ENCODE assay signal across 22 cellular contexts in the genomic region with DNA sequence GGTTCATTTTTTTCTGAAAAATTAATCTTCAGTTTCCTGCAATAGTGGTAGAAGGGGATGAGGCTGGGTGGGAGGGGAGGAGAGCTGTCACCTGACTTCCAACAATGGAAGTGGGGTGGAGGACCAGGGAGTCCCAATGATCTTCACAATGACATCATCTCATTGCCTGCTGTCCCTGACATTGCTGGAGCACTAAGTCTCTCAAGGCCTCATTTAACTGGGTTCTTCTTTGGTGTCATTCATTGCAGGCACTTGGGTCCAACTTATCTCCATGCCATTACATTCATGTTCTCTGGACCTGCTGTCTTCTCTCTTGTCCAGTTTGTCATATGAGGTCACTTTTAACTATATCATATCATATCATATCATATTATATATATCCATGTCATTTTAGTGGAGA. TPM values are rescaled to one million over a fixed set of nuclear protein-coding genes. Genes with fewer than 3 reads are reported as not detected.
A peak's percentile ranks its signal among the peaks of the same experiment; 100 is the strongest.
DNase-seq lines count a peak whose midpoint lies in the region; ATAC-seq, FAIRE-seq and TF ChIP-seq lines count a peak whose summit lies in the region.
"Had no signal": no experiment of that assay in that cellular context is flagged by ENCODE, and none has a peak within 500 bp of the region (broad histone marks: within the 10 kb centered on the region; RNA-seq: fewer than 3 reads in every experiment).

No MANE protein-coding gene starts in this region.

- H3K4me2 ChIP-seq in HepG2 (ENCODE audit: low read depth, low read length) (no peak overlapping the region), GM12878 (ENCODE audit: control insufficient read depth, insufficient read depth) (no peak overlapping the region), H1 (ENCODE audit: insufficient read depth in 1 of 2, low read depth in 2 of 2, low read length in 2 of 2) (no peak overlapping the region)
- H3K4me2 ChIP-seq: A549; BLaER1 treated with 17β-estradiol and CSF1 and Interleukin-3, amounts not matched to agents 10 nM and 100 nM had no signal

- no peak overlapping the region for H3K23ac ChIP-seq in H1 (ENCODE audit: insufficient read length)

- FAIRE-seq in HepG2 (lab: Jason Lieb, UNC), result no peak
- FAIRE-seq in GM12878 (lab: Jason Lieb, UNC), result no peak
- FAIRE-seq in H1 (lab: Jason Lieb, UNC), result no peak
- FAIRE-seq: A549, D721Med, G401.6, GM12892, GM18507 had no signal

- no peak overlapping the region for H4K5ac ChIP-seq in H1 (ENCODE audit: insufficient read length, low read depth, low read length)

- RAD21 ChIA-PET in GM12878 (lab: Charles Lee; ENCODE audit: unreplicated experiment), result interaction anchor here (0.6 to 1.5 kb wide), 4 partner anchors 9 to 30 kb away, joined by 3 to 5 read pairs (median 3); no protein-coding TSS in a partner anchor

- DNase-seq in HepG2 (ENCODE audit: low spot score), result no peak
- DNase-seq in right lobe of liver, result no peak
- DNase-seq in GM12878 (ENCODE audit: low read depth, low spot score), result no peak
- DNase-seq in H1 (ENCODE audit: low read depth in 1 of 2, low spot score in 2 of 2), result no peak
- no peak for DNase-seq in NCI-H2227 (lab: John Stamatoyannopoulos, UW; ENCODE audit: unreplicated experiment)
- DNase-seq: AML-193; Caco-2; Calu3; CD4-positive, alpha-beta T cell; CD8-positive, alpha-beta T cell; DMS79 treated with DMSO at 0.1 percent for 48 hours; GF-D8 had no signal

- H3K79me1 ChIP-seq in H1 (ENCODE audit: low read depth, low read length), result no peaks in the 10 kb centered on the region

- no peak overlapping the region for H2BK15ac ChIP-seq in H1 (ENCODE audit: low read length)

- ATAC-seq in HepG2 (no peak), right lobe of liver (no peak), GM12878 (no peak), HG03108 (IDR thresholded peaks at IDR 0.05; ENCODE audit: unreplicated experiment) (no peak)
- ATAC-seq: A549; CD8-positive, alpha-beta T cell had no signal

- no peak overlapping the region for H2AFZ ChIP-seq in HepG2 (ENCODE audit: low read length)
- no peak overlapping the region for H2AFZ ChIP-seq in GM12878 (ENCODE audit: control insufficient read depth, low read depth, low read length)
- H2AFZ ChIP-seq in H1 (ENCODE audit: low read length), result no peak overlapping the region

- H3K9me3 ChIP-seq in HepG2 (ENCODE audit: low read length) (no peaks in the 10 kb centered on the region), right lobe of liver (no peaks in the 10 kb centered on the region), GM12878 (replicated peaks; ENCODE audit: control insufficient read depth, insufficient read depth, low read length) (peaks cover 7% of the 10 kb centered on the region; the same call in 2 of the 3 replicates), H1 (ENCODE audit: insufficient read depth in 2 of 2, low read depth in 1 of 2, low read length in 1 of 2) (0 out of 4 replicates have a peak, but pooled peaks cover 0 to 2% of the 10 kb centered on the region in 2 experiments)

- H2BK20ac ChIP-seq in H1 (ENCODE audit: low read length), result no peak overlapping the region

- H3K14ac ChIP-seq in H1 (ENCODE audit: insufficient read length), result no peak overlapping the region

- POLR2A ChIA-PET in HepG2 (lab: Yijun Ruan, JAX), result no interaction called here
- POLR2A ChIA-PET in GM12878 (lab: Charles Lee), result interaction anchor here (0.9 to 1.8 kb wide), 3 partner anchors 11 to 31 kb away, joined by 3 to 7 read pairs (median 3); no protein-coding TSS in a partner anchor
- POLR2A ChIA-PET in H1 (lab: Charles Lee; ENCODE audit: partially characterized antibody), result no interaction called here

- TF ChIP-seq POLR2A in HepG2 (IDR thresholded peaks at IDR 0.05; ENCODE audit: insufficient read depth in 1 of 2, low read depth in 2 of 2, low read length in 2 of 2) (no peak), right lobe of liver (IDR thresholded peaks at IDR 0.05) (no peak), GM12878 (IDR thresholded peaks at IDR 0.05; ENCODE audit: low read depth, low read length) (no peak), H1 (IDR thresholded peaks at IDR 0.05; ENCODE audit: control extremely low read depth in 1 of 2, low read depth in 2 of 2, low read length in 2 of 2) (no peak)

- SMC1A ChIA-PET in GM12878 (lab: Charles Lee; ENCODE audit: uncharacterized antibody, unreplicated experiment), result interaction anchor here (1.1 to 9.9 kb wide), 6 partner anchors 9 to 52 kb away, joined by 3 to 152 read pairs (median 6); a partner anchor contains a TSS

- no peaks in the 10 kb centered on the region; a peak in 1 of 5 replicates for H3K27me3 ChIP-seq in HepG2 (ENCODE audit: control insufficient read depth in 1 of 2, insufficient read depth in 2 of 2, low read length in 2 of 2)
- no peaks in the 10 kb centered on the region for H3K27me3 ChIP-seq in right lobe of liver
- H3K27me3 ChIP-seq in GM12878 (replicated peaks in 1 of 2; ENCODE audit: control insufficient read depth in 2 of 2, insufficient read depth in 2 of 2, low read length in 1 of 2), result no peaks in the 10 kb centered on the region
- H3K27me3 ChIP-seq in H1 (replicated peaks in 1 of 4; ENCODE audit: control insufficient read depth in 3 of 4, extremely low read depth in 1 of 4, insufficient read depth in 3 of 4, low read length in 3 of 4), result no peaks in the 10 kb centered on the region
- H3K27me3 ChIP-seq: BLaER1 treated with 17β-estradiol and CSF1 and Interleukin-3, amounts not matched to agents 10 nM and 100 nM had no signal

- CTCF ChIA-PET in HepG2 (lab: Yijun Ruan, JAX; ENCODE audit: low intra/inter-chr PET ratio, low total read pairs), result no interaction called here
- CTCF ChIA-PET in GM12878 (lab: Yijun Ruan, JAX), result interaction anchor here (1.4 to 1.6 kb wide), 2 partner anchors 9 to 275 kb away, joined by 3 read pairs; no protein-coding TSS in a partner anchor
- CTCF ChIA-PET in H1 (lab: Charles Lee; ENCODE audit: partially characterized antibody), result no interaction called here

- no peak overlapping the region for H3K56ac ChIP-seq in H1 (replicated peaks; ENCODE audit: insufficient read length, low read depth, low read length)

- H3K4me1 ChIP-seq in HepG2 (ENCODE audit: insufficient read depth, low read length) (no peaks in the 10 kb centered on the region), right lobe of liver (no peaks in the 10 kb centered on the region), GM12878 (ENCODE audit: control insufficient read depth, insufficient read depth, low read length) (peaks cover 9% of the 10 kb centered on the region), H1 (replicated peaks in 1 of 4; ENCODE audit: control insufficient read depth in 3 of 4, insufficient read depth in 4 of 4, low read length in 3 of 4) (peaks cover 0 to 2% (median 0%) of the 10 kb centered on the region in 4 experiments; a peak in 1 of 7 replicates)

- H3K4ac ChIP-seq in H1 (replicated peaks; ENCODE audit: insufficient read length, low read depth, low read length), result no peak overlapping the region

- H2BK120ac ChIP-seq in H1 (replicated peaks; ENCODE audit: low read depth, low read length), result no peak overlapping the region

- in situ Hi-C loops in HepG2 (cut with HindIII; ENCODE audit: extremely low pct_ligation_motif_present, low pct_unique_long_range_greater_than_20kb), result no loop called here
- in situ Hi-C loops in GM12878 (cut with MboI), result loop anchor here (25.0 kb wide), 1 partner anchor 1519 kb away; a partner anchor contains a TSS

- H4K91ac ChIP-seq in H1 (replicated peaks; ENCODE audit: insufficient read length, low read length), result no peak overlapping the region

- H3K36me3 ChIP-seq in HepG2 (replicated peaks in 1 of 2; ENCODE audit: control insufficient read depth in 1 of 2, insufficient read depth in 2 of 2, low read length in 2 of 2), result no peaks in the 10 kb centered on the region
- H3K36me3 ChIP-seq in right lobe of liver, result no peaks in the 10 kb centered on the region
- peaks cover 0 to 2% of the 10 kb centered on the region in 2 experiments; a peak in 1 of 4 replicates for H3K36me3 ChIP-seq in GM12878 (ENCODE audit: control insufficient read depth in 2 of 2, insufficient read depth in 2 of 2, low read length in 1 of 2)
- no peaks in the 10 kb centered on the region for H3K36me3 ChIP-seq in H1 (ENCODE audit: control insufficient read depth in 2 of 4, insufficient read depth in 4 of 4, low read length in 3 of 4)
- H3K36me3 ChIP-seq: BLaER1 treated with 17β-estradiol and CSF1 and Interleukin-3, amounts not matched to agents 10 nM and 100 nM had no signal

- BruUV-seq in HepG2 (replicated peaks; lab: Mats Ljungman, UMichigan) (no TSS peak), GM12878 (replicated peaks; lab: Mats Ljungman, UMichigan) (no TSS peak)

- TF ChIP-seq EP300 in HepG2 (IDR thresholded peaks at IDR 0.05; ENCODE audit: low read depth in 2 of 2, low read length in 2 of 2) (no peak), HepG2 (CRISPR knock-in tag; IDR thresholded peaks at IDR 0.05; ENCODE audit: borderline replicate concordance) (no peak), GM12878 (IDR thresholded peaks at IDR 0.05; ENCODE audit: borderline replicate concordance in 1 of 2, control insufficient read depth in 1 of 2, low read depth in 2 of 2, low read length in 2 of 2) (no peak), H1 (IDR thresholded peaks at IDR 0.05; ENCODE audit: borderline replicate concordance in 1 of 2, low read depth in 2 of 2, low read length in 2 of 2) (no peak)

- H3K27ac ChIP-seq in HepG2 (ENCODE audit: extremely low read length, insufficient read depth, low read length) (no peak overlapping the region), right lobe of liver (no peak overlapping the region), GM12878 (ENCODE audit: control insufficient read depth, insufficient read depth) (no peak overlapping the region), H1 (ENCODE audit: low read depth, low read length) (no peak overlapping the region)
- H3K27ac ChIP-seq: 22Rv1; A549; BLaER1 treated with 17β-estradiol and CSF1 and Interleukin-3, amounts not matched to agents 10 nM and 100 nM; C4-2B had no signal

- H2BK12ac ChIP-seq in H1 (ENCODE audit: low read depth, low read length), result no peak overlapping the region

- no peaks in the 10 kb centered on the region for H4K20me1 ChIP-seq in HepG2 (ENCODE audit: insufficient read depth, low read length)
- no peaks in the 10 kb centered on the region for H4K20me1 ChIP-seq in GM12878 (ENCODE audit: control insufficient read depth, insufficient read depth)
- H4K20me1 ChIP-seq in H1 (replicated peaks in 1 of 2; ENCODE audit: control insufficient read depth in 1 of 2, insufficient read depth in 2 of 2, low read length in 2 of 2), result no peaks in the 10 kb centered on the region
- H4K20me1 ChIP-seq: BLaER1 treated with 17β-estradiol and CSF1 and Interleukin-3, amounts not matched to agents 10 nM and 100 nM had no signal

- intact Hi-C loops in HepG2 (cut with micrococcal nuclease; ENCODE audit: unreplicated experiment) (no loop called here), right lobe of liver (cut with DNase I) (no loop called here), GM12878 (cut with micrococcal nuclease; ENCODE audit: unreplicated experiment) (no loop called here)

- TF ChIP-seq RAD21 in HepG2 (CRISPR knock-in tag; IDR thresholded peaks at IDR 0.05), result no peak
- no peak for TF ChIP-seq RAD21 in GM12878 (IDR thresholded peaks at IDR 0.05; ENCODE audit: insufficient read depth, low read depth, low read length)
- no peak for TF ChIP-seq RAD21 in H1 (IDR thresholded peaks at IDR 0.05 in 1 of 2, conservative IDR thresholded peaks at IDR 0.05 in 1 of 2; ENCODE audit: low read depth in 2 of 2, low read length in 2 of 2)

- H3K4me3 ChIP-seq in HepG2 (replicated peaks in 1 of 3; ENCODE audit: insufficient read depth in 1 of 3, low read depth in 2 of 3, low read length in 3 of 3) (no peak overlapping the region), right lobe of liver (no peak overlapping the region), GM12878 (no peak overlapping the region), H1 (ENCODE audit: extremely low read depth in 1 of 4, insufficient read depth in 2 of 4, low read depth in 3 of 4, low read length in 4 of 4) (no peak overlapping the region)
- H3K4me3 ChIP-seq: A549; BLaER1 treated with 17β-estradiol and CSF1 and Interleukin-3, amounts not matched to agents 10 nM and 100 nM had no signal

- TF ChIP-seq CTCF in HepG2 (CRISPR knock-in tag; IDR thresholded peaks at IDR 0.05) (no peak), right lobe of liver (IDR thresholded peaks at IDR 0.05) (no peak), GM12878 (IDR thresholded peaks at IDR 0.05 in 2 of 3, conservative IDR thresholded peaks at IDR 0.05 in 1 of 3; ENCODE audit: control insufficient read depth in 2 of 3, extremely low read depth in 1 of 3, insufficient read depth in 1 of 3, low read depth in 3 of 3, low read length in 3 of 3) (no peak), H1 (IDR thresholded peaks at IDR 0.05; ENCODE audit: control extremely low read depth in 1 of 3, insufficient read depth in 1 of 3, low read depth in 1 of 3, low read length in 3 of 3) (no peak)

- H2BK5ac ChIP-seq in H1 (ENCODE audit: low read depth, low read length), result no peak overlapping the region

- no peaks in the 10 kb centered on the region for H3K23me2 ChIP-seq in H1 (ENCODE audit: low read depth, low read length)

- H4K8ac ChIP-seq in H1 (ENCODE audit: extremely low read depth, insufficient read depth, low read length), result no peak overlapping the region

- no peak overlapping the region for H3K9ac ChIP-seq in HepG2 (ENCODE audit: insufficient read depth, low read depth, low read length)
- no peak overlapping the region for H3K9ac ChIP-seq in GM12878 (ENCODE audit: control insufficient read depth, insufficient read depth, low read length)
- no peak overlapping the region for H3K9ac ChIP-seq in H1 (replicated peaks in 1 of 4; ENCODE audit: extremely low read depth in 1 of 4, low read depth in 3 of 4, low read length in 3 of 4)
- H3K9ac ChIP-seq: BLaER1 treated with 17β-estradiol and CSF1 and Interleukin-3, amounts not matched to agents 10 nM and 100 nM had no signal

- H3K79me2 ChIP-seq in HepG2 (ENCODE audit: insufficient read depth, low read length), result no peaks in the 10 kb centered on the region
- no peaks in the 10 kb centered on the region for H3K79me2 ChIP-seq in GM12878 (ENCODE audit: control insufficient read depth, insufficient read depth, low read length)
- H3K79me2 ChIP-seq in H1 (ENCODE audit: control insufficient read depth in 1 of 2, insufficient read depth in 2 of 2, low read length in 2 of 2), result no peaks in the 10 kb centered on the region

- H3K18ac ChIP-seq in H1 (ENCODE audit: extremely low read depth, low read length), result no peak overlapping the region

- H2AK5ac ChIP-seq in H1 (ENCODE audit: low read depth, low read length), result 0 out of 2 replicates have a peak overlapping the region, but pooled peaks have one; percentile 71

RNA-seq across cellular contexts. Expression of a gene that starts 34.4 kb away (rescaled TPM):
- total RNA-seq in HepG2 (2016; rRNA removed; fragmentation: Illumina TruSeq; extraction: Trizol) (not detected in 2 replicates), right lobe of liver (1 to 10 TPM in 3 of 6 experiments, under 1 TPM in 2, not detected in 1; 0.76 to 3.5 (median 1.1) TPM), GM12878 (2014; rRNA removed) (5.5 and 7.3 TPM in 2 replicates), GM12878 (2014; rRNA removed; fragmentation: Illumina TruSeq; extraction: Trizol) (9.2 and 11.2 TPM in 2 replicates), GM12878 (2021) (6.7 and 7.4 TPM in 2 replicates)
- not detected in 2 replicates for total RNA-seq in HepG2 (2016; cell fraction: cytosol; rRNA removed; fragmentation: Illumina TruSeq; extraction: Trizol; ENCODE audit: low read depth)
- not detected in 2 replicates for total RNA-seq in HepG2 (2016; cell fraction: insoluble cytoplasmic fraction; rRNA removed; fragmentation: Illumina TruSeq; extraction: Trizol)
- total RNA-seq in HepG2 (2016; cell fraction: membrane; rRNA removed; fragmentation: Illumina TruSeq; extraction: Trizol), result not detected in 2 replicates
- not detected in 2 replicates for total RNA-seq in HepG2 (2016; cell fraction: nucleus; rRNA removed; fragmentation: Illumina TruSeq; extraction: Trizol)
- polyA plus RNA-seq in HepG2 (2011; rRNA removed) (not detected in 2 replicates), GM12878 (2011; rRNA removed) (8.9 and 13.9 TPM in 2 replicates), GM12878 (2014; fragmentation: Illumina TruSeq; extraction: Trizol) (12.5 and 14.0 TPM in 2 replicates), GM12878 (2014; fragmentation: Nextera tagmentation; extraction: Ambion mirVana) (10 to 100 TPM; 13.5 to 17.3 TPM), GM12878 (2014; rRNA removed) (8.0 and 10.1 TPM in 2 replicates), GM12878 (2016; fragmentation: Nextera tagmentation; extraction: Ambion mirVana) (10 to 100 TPM; 13.8 to 14.2 TPM), H1 (2011; rRNA removed) (4.1 and 5.9 TPM in 2 replicates)
- polyA plus RNA-seq in HepG2 (2011; cell fraction: cytosol; rRNA removed), result not detected in 2 replicates
- polyA plus RNA-seq in HepG2 (2011; cell fraction: nucleus; rRNA removed), result not detected in 2 replicates
- polyA plus RNA-seq in HepG2 (2012), result not detected in 2 replicates
- not detected in 2 replicates for polyA plus RNA-seq in HepG2 (2016; cell fraction: cytosol; fragmentation: Illumina TruSeq; extraction: Trizol; ENCODE audit: low read depth)
- polyA plus RNA-seq in HepG2 (2016; cell fraction: insoluble cytoplasmic fraction; fragmentation: Illumina TruSeq; extraction: Trizol; ENCODE audit: low read depth), result not detected in 2 replicates
- polyA plus RNA-seq in HepG2 (2016; cell fraction: membrane; fragmentation: Illumina TruSeq; extraction: Trizol; ENCODE audit: low read depth), result not detected in 2 replicates
- not detected in 2 replicates for polyA plus RNA-seq in HepG2 (2016; cell fraction: nucleus; fragmentation: Illumina TruSeq; extraction: Trizol; ENCODE audit: insufficient read depth, low read depth)
- polyA minus RNA-seq in HepG2 (2011; rRNA and poly(A)+ RNA removed; ENCODE audit: low replicate concordance), result 5.6 TPM in 1 of 2 replicates, not detected in the other
- polyA minus RNA-seq in HepG2 (2011; cell fraction: cytosol; rRNA and poly(A)+ RNA removed), result not detected in 2 replicates
- not detected in 2 replicates for polyA minus RNA-seq in HepG2 (2011; cell fraction: nucleus; rRNA and poly(A)+ RNA removed)
- total RNA-seq in GM12878 (2013; cell fraction: nucleolus; rRNA removed), result 13.4 and 13.7 TPM in 2 replicates
- 2.4 TPM for polyA plus RNA-seq in GM12878 (2011; ENCODE audit: low read depth)
- 5.3 TPM in 2 replicates for polyA plus RNA-seq in GM12878 (2011; cell fraction: cytosol; rRNA removed)
- 3.0 and 3.8 TPM in 2 replicates for polyA plus RNA-seq in GM12878 (2011; cell fraction: nucleus; rRNA removed)
- polyA plus RNA-seq in GM12878 (2012), result 1.4 and 1.9 TPM in 2 replicates
- polyA minus RNA-seq in GM12878 (2011; rRNA and poly(A)+ RNA removed), result 5.7 and 9.3 TPM in 2 replicates
- polyA minus RNA-seq in GM12878 (2011; cell fraction: cytosol; rRNA and poly(A)+ RNA removed), result 3.4 TPM in 1 of 2 replicates, not detected in the other
- polyA minus RNA-seq in GM12878 (2011; cell fraction: nucleus; rRNA and poly(A)+ RNA removed), result 1.6 and 2.2 TPM in 2 replicates
- total RNA-seq in H1 (2021; fragmentation: NEBNext Ultra II Directional; extraction: Animal tissue kit (Norgen Biotek cat#: 25700)), result 6.6 and 8.0 TPM in 2 replicates
- 7.4 TPM for polyA plus RNA-seq in H1 (2011; cell fraction: cytosol; rRNA removed)
- 1.0 TPM for polyA plus RNA-seq in H1 (2011; cell fraction: nucleus; rRNA removed)
- polyA plus RNA-seq in H1 (2012, experiment 1 of 2), result 7.5 to 9.9 TPM (median 8.0 TPM) in 4 replicates
- 2.3 TPM for polyA plus RNA-seq in H1 (2012, experiment 2 of 2)
- polyA plus RNA-seq in H1 (2013, experiment 1 of 2), result 8.7 TPM
- polyA plus RNA-seq in H1 (2013, experiment 2 of 2), result 8.0 TPM
- polyA minus RNA-seq in H1 (2011; rRNA and poly(A)+ RNA removed), result 7.6 and 10.7 TPM in 2 replicates
- polyA minus RNA-seq in H1 (2011; cell fraction: cytosol; rRNA and poly(A)+ RNA removed), result 4.7 TPM
- 5.7 TPM for polyA minus RNA-seq in H1 (2011; cell fraction: nucleus; rRNA and poly(A)+ RNA removed)
- total RNA-seq: B cell had no signal
